ENCODE assay signal across 2 cellular contexts in genomic region chr5:80238078-80238477, GRCh38.
TF ChIP-seq lines count a peak whose summit lies in the region.

No MANE protein-coding gene starts in this region.

TF ChIP-seq in GM23338, 12 proteins besides CTCF, POLR2A, EP300 and RAD21:
- TF ChIP-seq CREB1 (CRISPR knock-in tag; IDR thresholded peaks at IDR 0.05; ENCODE audit: low read depth), result no peak
- TF ChIP-seq, protein P1, sequence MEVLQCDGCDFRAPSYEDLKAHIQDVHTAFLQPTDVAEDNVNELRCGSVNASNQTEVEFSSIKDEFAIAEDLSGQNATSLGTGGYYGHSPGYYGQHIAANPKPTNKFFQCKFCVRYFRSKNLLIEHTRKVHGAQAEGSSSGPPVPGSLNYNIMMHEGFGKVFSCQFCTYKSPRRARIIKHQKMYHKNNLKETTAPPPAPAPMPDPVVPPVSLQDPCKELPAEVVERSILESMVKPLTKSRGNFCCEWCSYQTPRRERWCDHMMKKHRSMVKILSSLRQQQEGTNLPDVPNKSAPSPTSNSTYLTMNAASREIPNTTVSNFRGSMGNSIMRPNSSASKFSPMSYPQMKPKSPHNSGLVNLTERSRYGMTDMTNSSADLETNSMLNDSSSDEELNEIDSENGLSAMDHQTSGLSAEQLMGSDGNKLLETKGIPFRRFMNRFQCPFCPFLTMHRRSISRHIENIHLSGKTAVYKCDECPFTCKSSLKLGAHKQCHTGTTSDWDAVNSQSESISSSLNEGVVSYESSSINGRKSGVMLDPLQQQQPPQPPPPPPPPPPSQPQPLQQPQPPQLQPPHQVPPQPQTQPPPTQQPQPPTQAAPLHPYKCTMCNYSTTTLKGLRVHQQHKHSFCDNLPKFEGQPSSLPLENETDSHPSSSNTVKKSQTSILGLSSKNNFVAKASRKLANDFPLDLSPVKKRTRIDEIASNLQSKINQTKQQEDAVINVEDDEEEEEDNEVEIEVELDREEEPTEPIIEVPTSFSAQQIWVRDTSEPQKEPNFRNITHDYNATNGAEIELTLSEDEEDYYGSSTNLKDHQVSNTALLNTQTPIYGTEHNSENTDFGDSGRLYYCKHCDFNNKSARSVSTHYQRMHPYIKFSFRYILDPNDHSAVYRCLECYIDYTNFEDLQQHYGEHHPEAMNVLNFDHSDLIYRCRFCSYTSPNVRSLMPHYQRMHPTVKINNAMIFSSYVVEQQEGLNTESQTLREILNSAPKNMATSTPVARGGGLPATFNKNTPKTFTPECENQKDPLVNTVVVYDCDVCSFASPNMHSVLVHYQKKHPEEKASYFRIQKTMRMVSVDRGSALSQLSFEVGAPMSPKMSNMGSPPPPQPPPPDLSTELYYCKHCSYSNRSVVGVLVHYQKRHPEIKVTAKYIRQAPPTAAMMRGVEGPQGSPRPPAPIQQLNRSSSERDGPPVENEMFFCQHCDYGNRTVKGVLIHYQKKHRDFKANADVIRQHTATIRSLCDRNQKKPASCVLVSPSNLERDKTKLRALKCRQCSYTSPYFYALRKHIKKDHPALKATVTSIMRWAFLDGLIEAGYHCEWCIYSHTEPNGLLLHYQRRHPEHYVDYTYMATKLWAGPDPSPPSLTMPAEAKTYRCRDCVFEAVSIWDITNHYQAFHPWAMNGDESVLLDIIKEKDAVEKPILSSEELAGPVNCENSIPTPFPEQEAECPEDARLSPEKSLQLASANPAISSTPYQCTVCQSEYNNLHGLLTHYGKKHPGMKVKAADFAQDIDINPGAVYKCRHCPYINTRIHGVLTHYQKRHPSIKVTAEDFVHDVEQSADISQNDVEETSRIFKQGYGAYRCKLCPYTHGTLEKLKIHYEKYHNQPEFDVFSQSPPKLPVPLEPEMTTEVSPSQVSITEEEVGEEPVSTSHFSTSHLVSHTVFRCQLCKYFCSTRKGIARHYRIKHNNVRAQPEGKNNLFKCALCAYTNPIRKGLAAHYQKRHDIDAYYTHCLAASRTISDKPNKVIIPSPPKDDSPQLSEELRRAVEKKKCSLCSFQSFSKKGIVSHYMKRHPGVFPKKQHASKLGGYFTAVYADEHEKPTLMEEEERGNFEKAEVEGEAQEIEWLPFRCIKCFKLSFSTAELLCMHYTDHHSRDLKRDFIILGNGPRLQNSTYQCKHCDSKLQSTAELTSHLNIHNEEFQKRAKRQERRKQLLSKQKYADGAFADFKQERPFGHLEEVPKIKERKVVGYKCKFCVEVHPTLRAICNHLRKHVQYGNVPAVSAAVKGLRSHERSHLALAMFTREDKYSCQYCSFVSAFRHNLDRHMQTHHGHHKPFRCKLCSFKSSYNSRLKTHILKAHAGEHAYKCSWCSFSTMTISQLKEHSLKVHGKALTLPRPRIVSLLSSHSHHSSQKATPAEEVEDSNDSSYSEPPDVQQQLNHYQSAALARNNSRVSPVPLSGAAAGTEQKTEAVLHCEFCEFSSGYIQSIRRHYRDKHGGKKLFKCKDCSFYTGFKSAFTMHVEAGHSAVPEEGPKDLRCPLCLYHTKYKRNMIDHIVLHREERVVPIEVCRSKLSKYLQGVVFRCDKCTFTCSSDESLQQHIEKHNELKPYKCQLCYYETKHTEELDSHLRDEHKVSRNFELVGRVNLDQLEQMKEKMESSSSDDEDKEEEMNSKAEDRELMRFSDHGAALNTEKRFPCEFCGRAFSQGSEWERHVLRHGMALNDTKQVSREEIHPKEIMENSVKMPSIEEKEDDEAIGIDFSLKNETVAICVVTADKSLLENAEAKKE (CRISPR knock-in tag; IDR thresholded peaks at IDR 0.05), result no peak
- TF ChIP-seq STAT1 (IDR thresholded peaks at IDR 0.05; ENCODE audit: unreplicated experiment), result no peak

TF ChIP-seq in HepG2, 621 proteins besides CTCF, POLR2A, EP300 and RAD21:
- TF ChIP-seq MAFF (IDR thresholded peaks at IDR 0.05; ENCODE audit: low read depth, low read length) (peak; percentile 4; the same call in 1 of the 2 replicates), NR3C1 (CRISPR knock-in tag; IDR thresholded peaks at IDR 0.05) (no peak)
